ENCODE assay signal across 16 cellular contexts in the genomic region with DNA sequence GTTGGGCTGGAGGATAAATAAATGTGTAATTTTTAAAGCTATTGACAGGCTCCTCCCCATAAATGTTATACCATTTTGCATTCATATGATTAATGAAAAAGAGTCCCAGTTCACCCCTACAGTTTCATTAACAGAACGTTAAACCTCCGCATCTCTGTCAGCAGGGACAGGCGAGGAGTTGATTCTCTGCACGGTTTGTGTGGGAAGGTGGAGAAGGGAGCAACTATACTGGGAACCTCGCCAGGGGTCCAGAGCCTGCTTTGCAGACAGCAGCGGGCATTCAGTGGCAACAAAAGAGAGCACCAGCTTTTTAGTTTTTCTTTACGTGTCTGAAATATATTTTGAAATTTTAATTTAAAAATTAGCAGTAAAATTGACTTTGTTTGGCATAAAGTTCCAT.
DNase-seq lines count a peak whose midpoint lies in the region; ATAC-seq and TF ChIP-seq lines count a peak whose summit lies in the region.
"Had no signal": no experiment of that assay in that cellular context is flagged by ENCODE, and none has a peak within 500 bp of the region (broad histone marks: within the 10 kb centered on the region; RNA-seq: fewer than 3 reads in every experiment).

No MANE protein-coding gene starts in this region.

- intact Hi-C loops in left ventricle myocardium superior (cut with micrococcal nuclease), result no loop called here
- intact Hi-C loops in posterior vena cava (cut with DNase I), result no loop called here

- POLR2A ChIA-PET in HEK293 (lab: Yijun Ruan, JAX), result no interaction called here

- H3K27ac ChIP-seq in right atrium auricular region (no peak overlapping the region), HEK293 (ENCODE audit: extremely low read depth, low read depth, low read length) (no peak overlapping the region), neural progenitor cell (no peak overlapping the region)
- H3K27ac ChIP-seq: C4-2B had no signal

- no peaks in the 10 kb centered on the region for H3K36me3 ChIP-seq in right atrium auricular region
- peaks cover 0 to 10% of the 10 kb centered on the region in 2 experiments; a peak in 2 of 3 replicates for H3K36me3 ChIP-seq in HEK293 (ENCODE audit: control insufficient read depth in 2 of 2, insufficient read depth in 1 of 2, low read length in 2 of 2)
- no peaks in the 10 kb centered on the region for H3K36me3 ChIP-seq in neural progenitor cell

- no peaks in the 10 kb centered on the region for H3K79me2 ChIP-seq in neural progenitor cell (ENCODE audit: low read depth)

- peaks cover 9% of the 10 kb centered on the region for H3K36me3 Mint-ChIP-seq in neural progenitor cell

- H3K9me3 Mint-ChIP-seq in neural progenitor cell, result peaks cover 2% of the 10 kb centered on the region
- H3K9me3 Mint-ChIP-seq: CD4-positive, alpha-beta T cell; H9; IgD-negative memory B cell had no signal

- CTCF ChIA-PET in HEK293 (lab: Yijun Ruan, JAX), result interaction anchor here (0.6 kb wide), 1 partner anchor 189 kb away, joined by 3 read pairs; no protein-coding TSS in a partner anchor

- no peak overlapping the region for H3K4me3 Mint-ChIP-seq in neural progenitor cell
- H3K4me3 Mint-ChIP-seq: CD4-positive, alpha-beta T cell; H9; IgD-negative memory B cell had no signal

- H3K27me3 ChIP-seq in right atrium auricular region (no peaks in the 10 kb centered on the region), neural progenitor cell (no peaks in the 10 kb centered on the region)

- no peaks in the 10 kb centered on the region for H3K9me3 ChIP-seq in right atrium auricular region
- H3K9me3 ChIP-seq in HEK293 (ENCODE audit: control insufficient read depth, insufficient read depth, low read depth, low read length), result no peaks in the 10 kb centered on the region
- H3K9me3 ChIP-seq in neural progenitor cell (ENCODE audit: low read depth), result no peaks in the 10 kb centered on the region
- H3K9me3 ChIP-seq: Caco-2 had no signal

- ATAC-seq in left ventricle myocardium superior, result no peak
- ATAC-seq: GM12878, HepG2 had no signal

- H3K4me3 ChIP-seq in right atrium auricular region, result no peak overlapping the region
- no peak overlapping the region for H3K4me3 ChIP-seq in HEK293 (ENCODE audit: low read depth, low read length)
- H3K4me3 ChIP-seq in neural progenitor cell, result no peak overlapping the region
- H3K4me3 ChIP-seq: GM12878 had no signal

- H3K4me1 ChIP-seq in right atrium auricular region (no peaks in the 10 kb centered on the region), HEK293 (ENCODE audit: control insufficient read depth, insufficient read depth, low read length) (no peaks in the 10 kb centered on the region), neural progenitor cell (peaks cover 20% of the 10 kb centered on the region)
- H3K4me1 ChIP-seq: Caco-2 had no signal

- TF ChIP-seq CTCF in right atrium auricular region (IDR thresholded peaks at IDR 0.05) (no peak), HEK293 (tag by site-specific recombination; IDR thresholded peaks at IDR 0.05) (no peak), neural progenitor cell (IDR thresholded peaks at IDR 0.05) (no peak)

- H3K27ac Mint-ChIP-seq in neural progenitor cell, result no peak overlapping the region
- H3K27ac Mint-ChIP-seq: CD4-positive, alpha-beta T cell; H9; IgD-negative memory B cell had no signal

- peaks cover 13% of the 10 kb centered on the region for H3F3A ChIP-seq in neural progenitor cell (ENCODE audit: low read depth)

- H3K9ac ChIP-seq in neural progenitor cell, result no peak overlapping the region

- peaks cover 33% of the 10 kb centered on the region for H3K4me1 Mint-ChIP-seq in neural progenitor cell

- H3K4me2 ChIP-seq in neural progenitor cell, result peak overlapping the region; percentile 22

- peak; percentile 26 for DNase-seq in left ventricle myocardium superior
- no peak for DNase-seq in right atrium auricular region (ENCODE audit: low spot score)
- no peak for DNase-seq in neural progenitor cell (ENCODE audit: low spot score)
- DNase-seq in cortex of kidney (lab: John Stamatoyannopoulos, UW), result no peak
- DNase-seq in central memory CD4-positive, alpha-beta T cell, result no peak
- no peak for DNase-seq in posterior vena cava (ENCODE audit: low spot score)
- DNase-seq: ACHN; Caco-2; CD4-positive, alpha-beta T cell; DMS79 treated with DMSO at 0.1 percent for 48 hours; H9 had no signal

- peaks cover 4% of the 10 kb centered on the region for H3K27me3 Mint-ChIP-seq in neural progenitor cell (ENCODE audit: insufficient read depth, low read depth)
- H3K27me3 Mint-ChIP-seq: IgD-negative memory B cell had no signal

- H4K20me1 ChIP-seq in neural progenitor cell (ENCODE audit: low read depth), result no peaks in the 10 kb centered on the region

- no peak overlapping the region for H2AFZ ChIP-seq in neural progenitor cell (replicated peaks)

TF ChIP-seq in HEK293, 187 proteins besides CTCF, POLR2A, EP300 and RAD21:
- TF ChIP-seq, protein P1, sequence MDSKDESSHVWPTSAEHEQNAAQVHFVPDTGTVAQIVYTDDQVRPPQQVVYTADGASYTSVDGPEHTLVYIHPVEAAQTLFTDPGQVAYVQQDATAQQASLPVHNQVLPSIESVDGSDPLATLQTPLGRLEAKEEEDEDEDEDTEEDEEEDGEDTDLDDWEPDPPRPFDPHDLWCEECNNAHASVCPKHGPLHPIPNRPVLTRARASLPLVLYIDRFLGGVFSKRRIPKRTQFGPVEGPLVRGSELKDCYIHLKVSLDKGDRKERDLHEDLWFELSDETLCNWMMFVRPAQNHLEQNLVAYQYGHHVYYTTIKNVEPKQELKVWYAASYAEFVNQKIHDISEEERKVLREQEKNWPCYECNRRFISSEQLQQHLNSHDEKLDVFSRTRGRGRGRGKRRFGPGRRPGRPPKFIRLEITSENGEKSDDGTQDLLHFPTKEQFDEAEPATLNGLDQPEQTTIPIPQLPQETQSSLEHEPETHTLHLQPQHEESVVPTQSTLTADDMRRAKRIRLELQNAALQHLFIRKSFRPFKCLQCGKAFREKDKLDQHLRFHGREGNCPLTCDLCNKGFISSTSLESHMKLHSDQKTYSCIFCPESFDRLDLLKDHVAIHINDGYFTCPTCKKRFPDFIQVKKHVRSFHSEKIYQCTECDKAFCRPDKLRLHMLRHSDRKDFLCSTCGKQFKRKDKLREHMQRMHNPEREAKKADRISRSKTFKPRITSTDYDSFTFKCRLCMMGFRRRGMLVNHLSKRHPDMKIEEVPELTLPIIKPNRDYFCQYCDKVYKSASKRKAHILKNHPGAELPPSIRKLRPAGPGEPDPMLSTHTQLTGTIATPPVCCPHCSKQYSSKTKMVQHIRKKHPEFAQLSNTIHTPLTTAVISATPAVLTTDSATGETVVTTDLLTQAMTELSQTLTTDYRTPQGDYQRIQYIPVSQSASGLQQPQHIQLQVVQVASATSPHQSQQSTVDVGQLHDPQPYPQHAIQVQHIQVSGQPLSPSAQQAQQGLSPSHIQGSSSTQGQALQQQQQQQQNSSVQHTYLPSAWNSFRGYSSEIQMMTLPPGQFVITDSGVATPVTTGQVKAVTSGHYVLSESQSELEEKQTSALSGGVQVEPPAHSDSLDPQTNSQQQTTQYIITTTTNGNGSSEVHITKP (tag by site-specific recombination; IDR thresholded peaks at IDR 0.05), result peak; percentile 39; the same call in 1 of the 2 replicates
- no peak for TF ChIP-seq SCRT1 (tag by site-specific recombination; IDR thresholded peaks at IDR 0.05; ENCODE audit: borderline replicate concordance)
